2 cellular contexts compared by ENCODE assay signal in the genomic region with DNA sequence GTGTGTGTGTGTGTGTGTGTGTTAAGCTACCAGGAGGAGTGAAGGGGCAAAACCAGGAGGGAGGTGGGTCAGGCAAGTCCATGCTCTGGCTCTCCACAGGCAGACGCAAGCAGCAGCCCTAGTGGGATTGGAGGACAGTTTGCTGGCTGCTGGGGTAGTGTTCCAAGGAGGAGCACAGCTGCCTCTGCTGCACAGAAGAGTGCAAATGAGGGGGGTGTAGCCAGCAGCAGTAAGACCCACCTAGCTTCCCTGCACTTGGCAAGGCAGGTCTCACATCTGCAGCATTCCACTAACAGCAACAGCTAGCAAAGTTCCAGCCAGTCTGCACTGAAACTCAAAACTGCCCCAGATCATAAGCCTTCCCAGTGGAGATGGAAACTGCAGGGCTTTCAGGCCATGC.
TF ChIP-seq lines count a peak whose summit lies in the region.

No MANE protein-coding gene starts in this region.

TF ChIP-seq in HEK293, 187 proteins besides CTCF, POLR2A, EP300 and RAD21:
- TF ChIP-seq, protein P1, sequence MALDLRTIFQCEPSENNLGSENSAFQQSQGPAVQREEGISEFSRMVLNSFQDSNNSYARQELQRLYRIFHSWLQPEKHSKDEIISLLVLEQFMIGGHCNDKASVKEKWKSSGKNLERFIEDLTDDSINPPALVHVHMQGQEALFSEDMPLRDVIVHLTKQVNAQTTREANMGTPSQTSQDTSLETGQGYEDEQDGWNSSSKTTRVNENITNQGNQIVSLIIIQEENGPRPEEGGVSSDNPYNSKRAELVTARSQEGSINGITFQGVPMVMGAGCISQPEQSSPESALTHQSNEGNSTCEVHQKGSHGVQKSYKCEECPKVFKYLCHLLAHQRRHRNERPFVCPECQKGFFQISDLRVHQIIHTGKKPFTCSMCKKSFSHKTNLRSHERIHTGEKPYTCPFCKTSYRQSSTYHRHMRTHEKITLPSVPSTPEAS (tag by site-specific recombination; IDR thresholded peaks at IDR 0.05): 0 out of 2 replicates have a peak, but pooled peaks have one; percentile 28
- no peak for TF ChIP-seq ZFP3 (tag by site-specific recombination; IDR thresholded peaks at IDR 0.05; ENCODE audit: low read depth)
- TF ChIP-seq, protein P2, sequence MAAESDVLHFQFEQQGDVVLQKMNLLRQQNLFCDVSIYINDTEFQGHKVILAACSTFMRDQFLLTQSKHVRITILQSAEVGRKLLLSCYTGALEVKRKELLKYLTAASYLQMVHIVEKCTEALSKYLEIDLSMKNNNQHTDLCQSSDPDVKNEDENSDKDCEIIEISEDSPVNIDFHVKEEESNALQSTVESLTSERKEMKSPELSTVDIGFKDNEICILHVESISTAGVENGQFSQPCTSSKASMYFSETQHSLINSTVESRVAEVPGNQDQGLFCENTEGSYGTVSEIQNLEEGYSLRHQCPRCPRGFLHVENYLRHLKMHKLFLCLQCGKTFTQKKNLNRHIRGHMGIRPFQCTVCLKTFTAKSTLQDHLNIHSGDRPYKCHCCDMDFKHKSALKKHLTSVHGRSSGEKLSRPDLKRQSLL (tag by site-specific recombination; IDR thresholded peaks at IDR 0.05): no peak

TF ChIP-seq in H1, 55 proteins besides CTCF, POLR2A, EP300 and RAD21:
- TF ChIP-seq POLR2AphosphoS5 (IDR thresholded peaks at IDR 0.05; ENCODE audit: low read depth, low read length) (no peak), EGR1 (IDR thresholded peaks at IDR 0.05; ENCODE audit: borderline replicate concordance, low read depth, low read length) (no peak), CHD2 (IDR thresholded peaks at IDR 0.05; ENCODE audit: low read length) (no peak), CHD1 (IDR thresholded peaks at IDR 0.05; ENCODE audit: low read depth, low read length) (no peak), NRF1 (IDR thresholded peaks at IDR 0.05; ENCODE audit: low read depth, low read length) (no peak), ZNF274 (IDR thresholded peaks at IDR 0.05; ENCODE audit: borderline replicate concordance, extremely low read depth, low read length) (no peak), SP1 (IDR thresholded peaks at IDR 0.05; ENCODE audit: low read depth, low read length) (no peak), RXRA (IDR thresholded peaks at IDR 0.05; ENCODE audit: insufficient read depth, low read depth, low read length) (no peak), SAP30 (IDR thresholded peaks at IDR 0.05; ENCODE audit: insufficient read depth, insufficient replicate concordance, low read length) (no peak), SIRT6 (IDR thresholded peaks at IDR 0.05; ENCODE audit: low read length) (no peak), KDM5A (IDR thresholded peaks at IDR 0.05; ENCODE audit: low read length) (no peak)
- TF ChIP-seq, protein P3, sequence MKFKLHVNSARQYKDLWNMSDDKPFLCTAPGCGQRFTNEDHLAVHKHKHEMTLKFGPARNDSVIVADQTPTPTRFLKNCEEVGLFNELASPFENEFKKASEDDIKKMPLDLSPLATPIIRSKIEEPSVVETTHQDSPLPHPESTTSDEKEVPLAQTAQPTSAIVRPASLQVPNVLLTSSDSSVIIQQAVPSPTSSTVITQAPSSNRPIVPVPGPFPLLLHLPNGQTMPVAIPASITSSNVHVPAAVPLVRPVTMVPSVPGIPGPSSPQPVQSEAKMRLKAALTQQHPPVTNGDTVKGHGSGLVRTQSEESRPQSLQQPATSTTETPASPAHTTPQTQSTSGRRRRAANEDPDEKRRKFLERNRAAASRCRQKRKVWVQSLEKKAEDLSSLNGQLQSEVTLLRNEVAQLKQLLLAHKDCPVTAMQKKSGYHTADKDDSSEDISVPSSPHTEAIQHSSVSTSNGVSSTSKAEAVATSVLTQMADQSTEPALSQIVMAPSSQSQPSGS (IDR thresholded peaks at IDR 0.05; ENCODE audit: low read length): no peak
- TF ChIP-seq, protein P4, sequence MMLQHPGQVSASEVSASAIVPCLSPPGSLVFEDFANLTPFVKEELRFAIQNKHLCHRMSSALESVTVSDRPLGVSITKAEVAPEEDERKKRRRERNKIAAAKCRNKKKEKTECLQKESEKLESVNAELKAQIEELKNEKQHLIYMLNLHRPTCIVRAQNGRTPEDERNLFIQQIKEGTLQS (IDR thresholded peaks at IDR 0.05; ENCODE audit: insufficient read depth, low read depth, low read length): no peak
